In genomic region chr5:148179234-148179824, GRCh38 we compare ENCODE assay signal across 8 cellular contexts. TPM values are rescaled to one million over a fixed set of nuclear protein-coding genes. Genes with fewer than 3 reads are reported as not detected.
DNase-seq lines count a peak whose midpoint lies in the region; ATAC-seq and TF ChIP-seq lines count a peak whose summit lies in the region.

No MANE protein-coding gene starts in this region.

- no peak overlapping the region for H3K4me3 Mint-ChIP-seq in activated CD4-positive, alpha-beta T cell treated with anti-CD3 and anti-CD28 coated beads, Interleukin-2, amount 10 ng/mL, durations not matched to agents 7 days and 5 days

- POLR2A ChIA-PET in activated CD4-positive, alpha-beta T cell treated with anti-CD3 and anti-CD28 coated beads, Interleukin-2, amount 10 ng/mL, durations not matched to agents 7 days and 5 days (lab: Charles Lee) = no interaction called here

- H3K9me3 Mint-ChIP-seq in activated CD4-positive, alpha-beta T cell treated with anti-CD3 and anti-CD28 coated beads, Interleukin-2, amount 10 ng/mL, durations not matched to agents 7 days and 5 days = no peaks in the 10 kb centered on the region

- peak; percentile 68 for TF ChIP-seq CTCF in astrocyte of the cerebellum (IDR thresholded peaks at IDR 0.05; ENCODE audit: low read depth, low read length, missing control alignments)

- peak; percentile 81 for ATAC-seq in HG02884 (IDR thresholded peaks at IDR 0.05; ENCODE audit: unreplicated experiment)
- peak; percentile 66 for ATAC-seq in stimulated activated naive CD8-positive, alpha-beta T cell treated with anti-CD3 and anti-CD28 coated beads, Interleukin-15, Interleukin-2, amounts not matched to agents 100 U/mL and 50 U/mL, for 24 hours

- in situ Hi-C loops in astrocyte of the cerebellum (cut with HindIII; ENCODE audit: low sequenced_read_pairs) = no loop called here

- peaks cover 7% of the 10 kb centered on the region for H3K27me3 Mint-ChIP-seq in activated CD4-positive, alpha-beta T cell treated with anti-CD3 and anti-CD28 coated beads, Interleukin-2, amount 10 ng/mL, durations not matched to agents 7 days and 5 days

- H3K36me3 Mint-ChIP-seq in activated CD4-positive, alpha-beta T cell treated with anti-CD3 and anti-CD28 coated beads, Interleukin-2, amount 10 ng/mL, durations not matched to agents 7 days and 5 days (ENCODE audit: low read depth) = no peaks in the 10 kb centered on the region

- CTCF ChIA-PET in activated CD4-positive, alpha-beta T cell treated with anti-CD3 and anti-CD28 coated beads, Interleukin-2, amount 10 ng/mL, durations not matched to agents 7 days and 5 days (lab: Charles Lee) = interaction anchor here (0.5 to 1.4 kb wide), 6 partner anchors 9 to 553 kb away, joined by 3 to 5 read pairs (median 3); no protein-coding TSS in a partner anchor

- no peaks in the 10 kb centered on the region for H3K4me1 Mint-ChIP-seq in activated CD4-positive, alpha-beta T cell treated with anti-CD3 and anti-CD28 coated beads, Interleukin-2, amount 10 ng/mL, durations not matched to agents 7 days and 5 days

- H3K4me3 ChIP-seq in astrocyte of the cerebellum (ENCODE audit: low read depth, low read length) = no peak overlapping the region

- no peak overlapping the region for H3K27ac Mint-ChIP-seq in activated CD4-positive, alpha-beta T cell treated with anti-CD3 and anti-CD28 coated beads, Interleukin-2, amount 10 ng/mL, durations not matched to agents 7 days and 5 days

- peak; percentile 35 for DNase-seq in activated CD4-positive, alpha-beta T cell treated with anti-CD3 and anti-CD28 coated beads, Interleukin-2, amount 10 ng/mL, durations not matched to agents 7 days and 5 days
- no peak for DNase-seq in activated CD4-positive, alpha-beta T cell treated with anti-CD3 and anti-CD28 coated beads, Interleukin-2, amount 50 U/mL, for 4 hours
- DNase-seq in NCI-H2227 treated with DMSO at 0.1 percent for 48 hours (lab: John Stamatoyannopoulos, UW) (peak; percentile 30), astrocyte of the cerebellum (ENCODE audit: low read depth) (peak; percentile 62), iPS-NIHi11 (ENCODE audit: low spot score) (peak; percentile 20)
- DNase-seq in stimulated activated naive CD8-positive, alpha-beta T cell treated with anti-CD3 and anti-CD28 coated beads, Interleukin-15, Interleukin-2, amounts not matched to agents 100 U/mL and 50 U/mL, for 24 hours = no peak
- no peak for DNase-seq in activated naive CD4-positive, alpha-beta T cell treated with Interleukin-2 at 50 U/mL for 16 hours

RNA-seq across cellular contexts. Expression of gene SPINK14, which starts 11.0 kb away (rescaled TPM):
- not detected for total RNA-seq in activated CD4-positive, alpha-beta T cell treated with anti-CD3 and anti-CD28 coated beads, Interleukin-2, amount 10 ng/mL, durations not matched to agents 7 days and 5 days

RNA-seq across cellular contexts. Expression of gene SPINK6, which starts 23.5 kb away (rescaled TPM):
- total RNA-seq in activated CD4-positive, alpha-beta T cell treated with anti-CD3 and anti-CD28 coated beads, Interleukin-2, amount 10 ng/mL, durations not matched to agents 7 days and 5 days = not detected

RNA-seq across cellular contexts. Expression of gene MARCOL, which starts 59.0 kb away (rescaled TPM):
- not detected for total RNA-seq in activated CD4-positive, alpha-beta T cell treated with anti-CD3 and anti-CD28 coated beads, Interleukin-2, amount 10 ng/mL, durations not matched to agents 7 days and 5 days

Comparison
In these comparisons a context has a peak if more than half of its experiments do, and no peak if none do; other contexts are left out.
1. DNase-seq: peak in activated CD4-positive, alpha-beta T cell treated with anti-CD3 and anti-CD28 coated beads, Interleukin-2, amount 10 ng/mL, durations not matched to agents 7 days and 5 days (single experiment), NCI-H2227 treated with DMSO at 0.1 percent for 48 hours (single experiment), astrocyte of the cerebellum (single experiment) and iPS-NIHi11 (single experiment); none in activated CD4-positive, alpha-beta T cell treated with anti-CD3 and anti-CD28 coated beads, Interleukin-2, amount 50 U/mL, for 4 hours (0 of 2), stimulated activated naive CD8-positive, alpha-beta T cell treated with anti-CD3 and anti-CD28 coated beads, Interleukin-15, Interleukin-2, amounts not matched to agents 100 U/mL and 50 U/mL, for 24 hours (single experiment) and activated naive CD4-positive, alpha-beta T cell treated with Interleukin-2 at 50 U/mL for 16 hours (single experiment).